Comparison of ENCODE assay signal across 23 cellular contexts in the genomic region with DNA sequence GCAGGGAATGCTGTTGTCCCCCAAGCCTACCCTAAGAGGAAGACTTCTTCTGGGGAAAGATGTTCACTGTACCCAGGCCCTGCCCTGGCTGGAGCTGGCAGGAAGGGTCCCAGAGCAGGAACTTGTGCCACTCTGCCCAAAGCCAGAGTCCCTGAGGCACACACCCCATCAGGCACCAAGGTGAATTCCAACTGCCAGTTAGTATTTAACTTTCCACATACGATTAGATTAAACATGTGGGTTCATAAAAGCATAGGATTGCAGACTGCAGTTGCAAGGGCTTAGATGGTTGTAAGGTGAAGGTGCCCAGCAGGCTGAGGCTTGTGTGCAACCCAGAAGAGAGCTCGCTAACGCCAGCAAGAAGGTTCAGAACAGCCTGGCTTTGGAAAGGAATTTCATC. TPM values are rescaled to one million over a fixed set of nuclear protein-coding genes. Genes with fewer than 3 reads are reported as not detected.
A peak's percentile ranks its signal among the peaks of the same experiment; 100 is the strongest.
DNase-seq lines count a peak whose midpoint lies in the region; FAIRE-seq and TF ChIP-seq lines count a peak whose summit lies in the region.
"Had no signal": no experiment of that assay in that cellular context is flagged by ENCODE, and none has a peak within 500 bp of the region (broad histone marks: within the 10 kb centered on the region; RNA-seq: fewer than 3 reads in every experiment).

A gene with protein sequence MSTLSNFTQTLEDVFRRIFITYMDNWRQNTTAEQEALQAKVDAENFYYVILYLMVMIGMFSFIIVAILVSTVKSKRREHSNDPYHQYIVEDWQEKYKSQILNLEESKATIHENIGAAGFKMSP (plus strand): TSS at position 274 of the 400 bp plus-strand sequence. CDS start 6,473 bp downstream, outside the sequence.

- H3K4me1 Mint-ChIP-seq in T-helper 2 cell treated with Interferon-gamma antibody and Interleukin-4, amounts not matched to agents 5 μg/mL and 100 μg/mL, for 36 hours (ENCODE audit: low read depth): peaks cover 6% of the 10 kb centered on the region
- peaks cover 14% of the 10 kb centered on the region for H3K4me1 Mint-ChIP-seq in type B pancreatic cell (ENCODE audit: unreplicated experiment)

- H3K27me3 ChIP-seq in neuronal stem cell (ENCODE audit: control insufficient read depth in 3 of 3, insufficient read depth in 3 of 3, low read depth in 1 of 3, low read length in 3 of 3) (no peaks in the 10 kb centered on the region), sigmoid colon (no peaks in the 10 kb centered on the region)

- no peak within 1 kb of the TSS for H3K23ac ChIP-seq in neuronal stem cell (ENCODE audit: low read depth, low read length, poor library complexity)

- H2BK120ac ChIP-seq in neuronal stem cell (ENCODE audit: low read depth, low read length): no peak within 1 kb of the TSS

- no peak within 1 kb of the TSS for H2AFZ ChIP-seq in neuronal stem cell (ENCODE audit: low read length)

- H3K4me2 ChIP-seq in neuronal stem cell (ENCODE audit: insufficient read depth, low read length, poor library complexity, severe bottlenecking): no peak within 1 kb of the TSS

- H4K8ac ChIP-seq in neuronal stem cell (ENCODE audit: low read depth, low read length): no peak within 1 kb of the TSS

- no peak within 1 kb of the TSS for H3K4me3 Mint-ChIP-seq in T-helper 2 cell treated with Interferon-gamma antibody and Interleukin-4, amounts not matched to agents 5 μg/mL and 100 μg/mL, for 36 hours
- H3K4me3 Mint-ChIP-seq in type B pancreatic cell: no peak within 1 kb of the TSS
- H3K4me3 Mint-ChIP-seq: HFFc6 had no signal

- intact Hi-C loops in sigmoid colon (cut with DNase I): no loop called here

- H3K27ac Mint-ChIP-seq in T-helper 2 cell treated with Interferon-gamma antibody and Interleukin-4, amounts not matched to agents 5 μg/mL and 100 μg/mL, for 36 hours: peak within 1 kb of the TSS; percentile 21
- no peak within 1 kb of the TSS for H3K27ac Mint-ChIP-seq in type B pancreatic cell
- H3K27ac Mint-ChIP-seq: HFFc6 had no signal

- H2BK15ac ChIP-seq in neuronal stem cell (ENCODE audit: low read length): no peak within 1 kb of the TSS

- no peak within 1 kb of the TSS for H2BK5ac ChIP-seq in neuronal stem cell (ENCODE audit: low read length)

- no peak within 1 kb of the TSS for H2AK5ac ChIP-seq in neuronal stem cell (ENCODE audit: low read depth, low read length)

- no CpG with 5 or more reads among the region's 3 CpGs for WGBS in neuronal stem cell (ENCODE audit: extremely low coverage in 2 of 2, insufficient read length in 2 of 2, insufficient replicate concordance in 1 of 2), 2 donors
- WGBS in sigmoid colon, 2 donors: 27 to 70% methylated on average over 3 of the region's 3 CpGs

- H2BK12ac ChIP-seq in neuronal stem cell (ENCODE audit: low read length): no peak within 1 kb of the TSS

- H3K4ac ChIP-seq in neuronal stem cell (ENCODE audit: low read length): no peak within 1 kb of the TSS

- TF ChIP-seq CTCF in epithelial cell of esophagus (IDR thresholded peaks at IDR 0.05; ENCODE audit: insufficient read depth, low read depth, low read length, missing control alignments) (no peak), type B pancreatic cell (conservative IDR thresholded peaks at IDR 0.05) (no peak), sigmoid colon (IDR thresholded peaks at IDR 0.05) (no peak)

- H3K14ac ChIP-seq in neuronal stem cell (ENCODE audit: low read length): no peak within 1 kb of the TSS

- no peaks in the 10 kb centered on the region for H3K79me1 ChIP-seq in neuronal stem cell (ENCODE audit: low read depth, low read length)

- H3K9ac ChIP-seq in neuronal stem cell (ENCODE audit: low read depth, low read length, poor library complexity): no peak within 1 kb of the TSS

- H3K4me3 ChIP-seq in epithelial cell of esophagus (ENCODE audit: low read length): no peak within 1 kb of the TSS
- no peak within 1 kb of the TSS for H3K4me3 ChIP-seq in neuronal stem cell (ENCODE audit: low read length in 2 of 2)
- H3K4me3 ChIP-seq in sigmoid colon: no peak within 1 kb of the TSS

- no peak for DNase-seq in T-helper 2 cell treated with Interferon-gamma antibody and Interleukin-4, amounts not matched to agents 5 μg/mL and 100 μg/mL, for 36 hours (ENCODE audit: low spot score)
- DNase-seq in T-helper 2 cell (no peak), epithelial cell of esophagus (ENCODE audit: low read depth) (peak; percentile 10), neuronal stem cell (ENCODE audit: low spot score) (no peak), type B pancreatic cell (ENCODE audit: extremely low spot score, unreplicated experiment) (peak; percentile 48), GM12892 (ENCODE audit: insufficient read length) (no peak), inferior parietal cortex (ENCODE audit: extremely low spot score) (no peak), sigmoid colon (no peak)
- DNase-seq: AML-193, DMS79 treated with DMSO at 0.1 percent for 48 hours, HFFc6, NCI-H1048, NCI-H1436, NCI-H2029, NCI-H345, NCI-H524 treated with DMSO at 0.1 percent for 48 hours, PC-3, RPMI8226, SHP77 treated with DMSO at 0.1 percent for 48 hours had no signal

- H3K9me3 ChIP-seq in neuronal stem cell (replicated peaks in 1 of 2; ENCODE audit: control insufficient read depth in 2 of 2, insufficient read depth in 1 of 2, low read depth in 1 of 2, low read length in 2 of 2): no peaks in the 10 kb centered on the region
- no peaks in the 10 kb centered on the region for H3K9me3 ChIP-seq in sigmoid colon

- no peak for FAIRE-seq in GM12892 (lab: Jason Lieb, UNC)

- peaks cover 3% of the 10 kb centered on the region for H3K9me3 Mint-ChIP-seq in T-helper 2 cell treated with Interferon-gamma antibody and Interleukin-4, amounts not matched to agents 5 μg/mL and 100 μg/mL, for 36 hours
- H3K9me3 Mint-ChIP-seq in type B pancreatic cell: peaks cover 3% of the 10 kb centered on the region
- H3K9me3 Mint-ChIP-seq: HFFc6 had no signal

- no peak for TF ChIP-seq EP300 in sigmoid colon (IDR thresholded peaks at IDR 0.05)

- no peak within 1 kb of the TSS for H3K27ac ChIP-seq in neuronal stem cell (replicated peaks; ENCODE audit: low read length)
- H3K27ac ChIP-seq in sigmoid colon: no peak within 1 kb of the TSS
- H3K27ac ChIP-seq: 22Rv1, C4-2B had no signal

- H4K91ac ChIP-seq in neuronal stem cell (ENCODE audit: low read depth, low read length, poor library complexity): peak within 1 kb of the TSS; percentile 76

- no peak for TF ChIP-seq POLR2A in GM12892 (IDR thresholded peaks at IDR 0.05; ENCODE audit: low read depth, low read length)
- TF ChIP-seq POLR2A in sigmoid colon (IDR thresholded peaks at IDR 0.05): no peak

- no peaks in the 10 kb centered on the region for H3K36me3 Mint-ChIP-seq in T-helper 2 cell treated with Interferon-gamma antibody and Interleukin-4, amounts not matched to agents 5 μg/mL and 100 μg/mL, for 36 hours (ENCODE audit: low read depth)
- H3K36me3 Mint-ChIP-seq in type B pancreatic cell: no peaks in the 10 kb centered on the region

- H3K27me3 Mint-ChIP-seq in T-helper 2 cell treated with Interferon-gamma antibody and Interleukin-4, amounts not matched to agents 5 μg/mL and 100 μg/mL, for 36 hours (ENCODE audit: low read depth): peaks cover 24% of the 10 kb centered on the region
- peaks cover 9% of the 10 kb centered on the region for H3K27me3 Mint-ChIP-seq in type B pancreatic cell

- no peak within 1 kb of the TSS for H3K18ac ChIP-seq in neuronal stem cell (ENCODE audit: low read length)

- H3K36me3 ChIP-seq in neuronal stem cell (replicated peaks in 1 of 2; ENCODE audit: control insufficient read depth in 2 of 2, insufficient read depth in 2 of 2, low read length in 2 of 2): no peaks in the 10 kb centered on the region
- no peaks in the 10 kb centered on the region for H3K36me3 ChIP-seq in sigmoid colon

- peaks cover 2 to 7% of the 10 kb centered on the region in 2 donors for H3K4me1 ChIP-seq in neuronal stem cell (ENCODE audit: control insufficient read depth in 2 of 2, insufficient read depth in 1 of 2, low read depth in 1 of 2, low read length in 2 of 2)
- peaks cover 0 to 4% (median 2%) of the 10 kb centered on the region in 4 donors for H3K4me1 ChIP-seq in sigmoid colon

RNA-seq across cellular contexts. Expression of the gene that starts here (rescaled TPM):
- polyA plus RNA-seq in neuronal stem cell (2013, experiment 1 of 2): 0.96 TPM
- polyA plus RNA-seq in neuronal stem cell (2013, experiment 2 of 2): 1.2 TPM
- total RNA-seq in type B pancreatic cell (ENCODE audit: low replicate concordance) (1.8 and 9.4 TPM in 2 replicates), sigmoid colon (under 1 TPM in 1 of 4 donors, not detected in 3; 0.99 TPM)
- polyA plus RNA-seq in GM12892 (2012; ENCODE audit: missing spikeins): not detected
- under 1 TPM in 2 of 3 donors, not detected in 1; 0.61 to 0.92 TPM for polyA plus RNA-seq in sigmoid colon
- total RNA-seq: G401, H4, HFFc6, PC-3 had no signal

Comparison
In these comparisons a context has a peak if more than half of its experiments do, and no peak if none do; other contexts are left out.
1. DNase-seq: peak in epithelial cell of esophagus (single experiment) and type B pancreatic cell (single experiment); none in T-helper 2 cell treated with Interferon-gamma antibody and Interleukin-4, amounts not matched to agents 5 μg/mL and 100 μg/mL, for 36 hours (single experiment), T-helper 2 cell (0 of 5), neuronal stem cell (single experiment), GM12892 (single experiment), inferior parietal cortex (single experiment) and sigmoid colon (single experiment).